In the genomic region with DNA sequence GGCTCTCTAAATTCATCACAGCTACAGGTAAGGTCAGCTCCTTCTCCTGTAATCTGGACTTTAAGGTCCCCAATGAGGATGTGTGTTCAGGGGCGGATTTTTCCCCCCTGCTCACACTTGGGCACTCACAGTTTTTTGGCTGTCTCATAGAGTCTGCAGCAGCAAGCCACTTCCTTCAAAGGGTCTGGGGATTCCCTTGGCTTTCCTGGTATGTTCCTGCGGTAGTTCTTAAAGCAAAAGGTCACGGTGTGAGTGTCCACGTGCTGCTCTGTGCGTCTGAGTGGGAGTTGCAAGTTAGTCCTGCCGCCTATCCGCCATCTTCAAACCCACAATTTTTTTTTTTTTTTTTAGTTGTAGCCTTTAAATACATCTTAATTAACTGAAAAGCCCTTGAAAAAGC, we compare ENCODE assay signal across 31 cellular contexts. TPM values are rescaled to one million over a fixed set of nuclear protein-coding genes. Genes with fewer than 3 reads are reported as not detected.
"Had no signal": no experiment of that assay in that cellular context is flagged by ENCODE, and none has a peak within 500 bp of the region (broad histone marks: within the 10 kb centered on the region; RNA-seq: fewer than 3 reads in every experiment).

No MANE protein-coding gene starts in this region.

- DNase-seq: activated CD4-positive, alpha-beta memory T cell treated with anti-CD3 and anti-CD28 coated beads, Interleukin-2, amount 10 ng/mL, durations not matched to agents 7 days and 5 days; activated CD4-positive, alpha-beta T cell treated with anti-CD3 and anti-CD28 coated beads for 48 hours; activated naive CD8-positive, alpha-beta T cell treated with anti-CD3 and anti-CD28 coated beads, Interleukin-2, amount 50 U/mL, for 24 hours; activated T-cell treated with anti-CD3 and anti-CD28 coated beads, Interleukin-2, amount 50 U/mL, for 48 hours; cerebellar nuclear complex; dorsolateral prefrontal cortex; effector memory CD4-positive, alpha-beta T cell; erythroblast; gastrocnemius medialis; glutamatergic neuron; left ventricle myocardium inferior; mucosa of descending colon; nucleus accumbens; stimulated activated CD4-positive, alpha-beta T cell treated with anti-CD3 and anti-CD28 coated beads, Interleukin-2, amount 100 ng/mL, for 24 hours; stimulated activated naive B cell treated with anti-CD40 and anti-IgM and Interleukin-4, amounts not matched to agents 10 μg/mL and 1 μg/mL and 100 μg/mL, for 72 hours; stomach; thyroid gland; WERI-Rb-1 had no signal

- H3K4me1 Mint-ChIP-seq: activated naive CD4-positive, alpha-beta T cell treated with anti-CD3 and anti-CD28 coated beads, Interleukin-2, amount 50 U/mL, for 24 hours had no signal

- H3K4me2 ChIP-seq: smooth muscle cell had no signal

- H3K36me3 Mint-ChIP-seq: activated naive CD4-positive, alpha-beta T cell treated with anti-CD3 and anti-CD28 coated beads, Interleukin-2, amount 50 U/mL, for 24 hours; natural killer cell treated with Interleukin-12 subunit alpha and Interleukin-12 subunit beta and Interleukin-15 and Interleukin-18, amount 100 ng/mL, for 72 hours; stimulated activated naive B cell treated with anti-CD40 and anti-IgM and Interleukin-4, amounts not matched to agents 10 μg/mL and 1 μg/mL and 100 μg/mL, for 72 hours had no signal

- H3K36me3 ChIP-seq: gastrocnemius medialis, left ventricle myocardium inferior, right atrium auricular region, stomach, thyroid gland, upper lobe of left lung, vagina, WERI-Rb-1 had no signal

- H3K9me3 Mint-ChIP-seq: activated CD4-positive, alpha-beta memory T cell treated with anti-CD3 and anti-CD28 coated beads, Interleukin-2, amount 10 ng/mL, durations not matched to agents 7 days and 5 days; activated naive CD8-positive, alpha-beta T cell treated with anti-CD3 and anti-CD28 coated beads, Interleukin-2, amount 50 U/mL, for 24 hours; activated T-helper 2 cell treated with anti-CD3 and anti-CD28 coated beads, Interferon-gamma antibody, Interleukin-2, Interleukin-4, amounts not matched to agents 10 μg/mL and 5 μg/mL and 100 μg/mL, durations not matched to agents 14 hours and 24 hours and 36 hours; natural killer cell treated with Interleukin-12 subunit alpha and Interleukin-12 subunit beta and Interleukin-15 and Interleukin-18, amount 100 ng/mL, for 72 hours had no signal

- H3K9ac ChIP-seq: parathyroid adenoma had no signal

- H3K79me2 ChIP-seq: parathyroid adenoma had no signal

- H2AFZ ChIP-seq: parathyroid adenoma had no signal

- H3K9me3 ChIP-seq: gastrocnemius medialis, mucosa of descending colon, right atrium auricular region, thyroid gland, upper lobe of left lung, vagina had no signal

- H3K27me3 ChIP-seq: gastrocnemius medialis, right atrium auricular region, stomach, thyroid gland, upper lobe of left lung, vagina had no signal

- ATAC-seq: activated CD4-positive, CD25-positive, alpha-beta regulatory T cell treated with anti-CD3 and anti-CD28 coated beads, Interleukin-2, amount 50 U/mL, for 24 hours; activated naive CD8-positive, alpha-beta T cell treated with anti-CD3 and anti-CD28 coated beads, Interleukin-2, amount 50 U/mL, for 24 hours; gastrocnemius medialis; mucosa of descending colon; natural killer cell treated with Interleukin-12 subunit alpha and Interleukin-12 subunit beta and Interleukin-15 and Interleukin-18, amount 100 ng/mL, for 72 hours; stimulated activated naive B cell treated with anti-CD40 and anti-IgM and Interleukin-4, amounts not matched to agents 10 μg/mL and 1 μg/mL and 100 μg/mL, for 72 hours had no signal

- H3K4me1 ChIP-seq: gastrocnemius medialis, left ventricle myocardium inferior, parathyroid adenoma, right atrium auricular region, stomach, thyroid gland, upper lobe of left lung, vagina had no signal

- H3K27ac ChIP-seq: coronary artery, dorsolateral prefrontal cortex, gastrocnemius medialis, left ventricle myocardium inferior, parathyroid adenoma, right atrium auricular region, stomach, thyroid gland, upper lobe of left lung, vagina, WERI-Rb-1 had no signal

- H3K27ac Mint-ChIP-seq: activated CD4-positive, alpha-beta memory T cell treated with anti-CD3 and anti-CD28 coated beads, Interleukin-2, amount 10 ng/mL, durations not matched to agents 7 days and 5 days; activated naive CD4-positive, alpha-beta T cell treated with anti-CD3 and anti-CD28 coated beads, Interleukin-2, amount 50 U/mL, for 24 hours; activated naive CD8-positive, alpha-beta T cell treated with anti-CD3 and anti-CD28 coated beads, Interleukin-2, amount 50 U/mL, for 24 hours; activated T-helper 2 cell treated with anti-CD3 and anti-CD28 coated beads, Interferon-gamma antibody, Interleukin-2, Interleukin-4, amounts not matched to agents 10 μg/mL and 5 μg/mL and 100 μg/mL, durations not matched to agents 14 hours and 24 hours and 36 hours; natural killer cell treated with Interleukin-12 subunit alpha and Interleukin-12 subunit beta and Interleukin-15 and Interleukin-18, amount 100 ng/mL, for 72 hours; stimulated activated naive B cell treated with anti-CD40 and anti-IgM and Interleukin-4, amounts not matched to agents 10 μg/mL and 1 μg/mL and 100 μg/mL, for 72 hours had no signal

- H3K4me3 Mint-ChIP-seq: activated CD4-positive, alpha-beta memory T cell treated with anti-CD3 and anti-CD28 coated beads, Interleukin-2, amount 10 ng/mL, durations not matched to agents 7 days and 5 days; activated naive CD4-positive, alpha-beta T cell treated with anti-CD3 and anti-CD28 coated beads, Interleukin-2, amount 50 U/mL, for 24 hours; activated naive CD8-positive, alpha-beta T cell treated with anti-CD3 and anti-CD28 coated beads, Interleukin-2, amount 50 U/mL, for 24 hours; natural killer cell treated with Interleukin-12 subunit alpha and Interleukin-12 subunit beta and Interleukin-15 and Interleukin-18, amount 100 ng/mL, for 72 hours; stimulated activated naive B cell treated with anti-CD40 and anti-IgM and Interleukin-4, amounts not matched to agents 10 μg/mL and 1 μg/mL and 100 μg/mL, for 72 hours had no signal

- FAIRE-seq: islet of Langerhans had no signal

- H3K4me3 ChIP-seq: coronary artery, dorsolateral prefrontal cortex, gastrocnemius medialis, left ventricle myocardium inferior, lung, mucosa of descending colon, right atrium auricular region, smooth muscle cell, stomach, thyroid gland, upper lobe of left lung, vagina had no signal

RNA-seq across cellular contexts. Expression of a gene that starts 15.4 kb away (rescaled TPM):
- total RNA-seq: gastrocnemius medialis, left ventricle myocardium inferior, mesenteric fat pad, right atrium auricular region had no signal
